In genomic region chr1:235067396-235068154, GRCh38 we compare ENCODE assay signal across 1 cellular context.
TF ChIP-seq lines count a peak whose summit lies in the region.

No MANE protein-coding gene starts in this region.

TF ChIP-seq in K562, 482 proteins besides CTCF, POLR2A, EP300 and RAD21 (continued from another document):
- no peak for TF ChIP-seq SFPQ (IDR thresholded peaks at IDR 0.05; ENCODE audit: low read depth, low read length)
- TF ChIP-seq FOXK1 (CRISPR knock-in tag; IDR thresholded peaks at IDR 0.05; ENCODE audit: borderline replicate concordance), result no peak
- TF ChIP-seq CREM (IDR thresholded peaks at IDR 0.05; ENCODE audit: low read depth), result peak; percentile 14; the same call in 1 of the 2 replicates
- no peak for TF ChIP-seq ZNF584 (CRISPR knock-in tag; IDR thresholded peaks at IDR 0.05; ENCODE audit: low read depth)
- no peak for TF ChIP-seq MGA (IDR thresholded peaks at IDR 0.05)
- no peak; a peak in 1 of 4 replicates for TF ChIP-seq NRF1 (conservative IDR thresholded peaks at IDR 0.05 in 1 of 2, IDR thresholded peaks at IDR 0.05 in 1 of 2)
- no peak for TF ChIP-seq MEF2A (IDR thresholded peaks at IDR 0.05; ENCODE audit: control insufficient read depth, low read depth, low read length)
- no peak for TF ChIP-seq ZNF586 (CRISPR knock-in tag; conservative IDR thresholded peaks at IDR 0.05)
- TF ChIP-seq HMBOX1 (IDR thresholded peaks at IDR 0.05), result peak; percentile 31; the same call in 1 of the 2 replicates
- peak; percentile 68 for TF ChIP-seq MEIS2 (IDR thresholded peaks at IDR 0.05; ENCODE audit: partially characterized antibody)
- TF ChIP-seq EGR1 (conservative IDR thresholded peaks at IDR 0.05), result no peak
- no peak for TF ChIP-seq CHD4 (IDR thresholded peaks at IDR 0.05; ENCODE audit: insufficient read depth, insufficient replicate concordance, low read depth, low read length, poor library complexity, severe bottlenecking)
- TF ChIP-seq CBFA2T3 (IDR thresholded peaks at IDR 0.05), result no peak
- no peak for TF ChIP-seq STAT5A (IDR thresholded peaks at IDR 0.05; ENCODE audit: borderline replicate concordance, low read length)
- TF ChIP-seq STAT5B (CRISPR knock-in tag; IDR thresholded peaks at IDR 0.05), result no peak
- TF ChIP-seq NFIC (IDR thresholded peaks at IDR 0.05), result peak; percentile 98
- TF ChIP-seq ZNF785 (CRISPR knock-in tag; IDR thresholded peaks at IDR 0.05), result no peak
- no peak for TF ChIP-seq SIX5 (IDR thresholded peaks at IDR 0.05; ENCODE audit: borderline replicate concordance in 1 of 2, insufficient read depth in 1 of 2, low read depth in 1 of 2, low read length in 2 of 2)
- no peak for TF ChIP-seq ZNF143 (CRISPR knock-in tag; IDR thresholded peaks at IDR 0.05)
- TF ChIP-seq ZNF518B (CRISPR knock-in tag; IDR thresholded peaks at IDR 0.05), result no peak
- peak; percentile 81 for TF ChIP-seq ATF7 (IDR thresholded peaks at IDR 0.05)
- TF ChIP-seq FOS (IDR thresholded peaks at IDR 0.05; ENCODE audit: extremely low read depth, insufficient read length), result no peak
- TF ChIP-seq HDAC6 (IDR thresholded peaks at IDR 0.05; ENCODE audit: low read depth, low read length), result no peak
- no peak for TF ChIP-seq ZNF79 (CRISPR knock-in tag; IDR thresholded peaks at IDR 0.05; ENCODE audit: low read depth)
- TF ChIP-seq TEAD4 (IDR thresholded peaks at IDR 0.05; ENCODE audit: low read length), result no peak; the same call in 1 of the 2 replicates
- no peak for TF ChIP-seq TEAD4 (CRISPR knock-in tag; IDR thresholded peaks at IDR 0.05; ENCODE audit: borderline replicate concordance)
- TF ChIP-seq RFX7 (CRISPR knock-in tag; IDR thresholded peaks at IDR 0.05), result no peak
